11 cellular contexts compared by ENCODE assay signal in genomic region chr2:45849491-45850283, GRCh38.
A peak's percentile ranks its signal among the peaks of the same experiment; 100 is the strongest.
DNase-seq lines count a peak whose midpoint lies in the region; ATAC-seq and TF ChIP-seq lines count a peak whose summit lies in the region.
"Had no signal": no experiment of that assay in that cellular context is flagged by ENCODE, and none has a peak within 500 bp of the region (broad histone marks: within the 10 kb centered on the region; RNA-seq: fewer than 3 reads in every experiment).

No MANE protein-coding gene starts in this region.

- intact Hi-C loops in activated T-helper 2 cell treated with anti-CD3 and anti-CD28 coated beads, Interferon-gamma antibody, Interleukin-2, Interleukin-4, amounts not matched to agents 10 μg/mL and 5 μg/mL and 100 μg/mL, durations not matched to agents 14 hours and 24 hours and 36 hours (cut with micrococcal nuclease), result loop anchor here (1.0 to 10.0 kb wide), 4 partner anchors 10 to 205 kb away; no protein-coding TSS in a partner anchor
- intact Hi-C loops in posterior vena cava (cut with DNase I), result loop anchor here in 1 of 2 donors (2.0 kb wide), 1 partner anchor 61 kb away; no protein-coding TSS in a partner anchor

- H3K9ac ChIP-seq in BLaER1, result no peak overlapping the region
- H3K9ac ChIP-seq: neural progenitor cell had no signal

- peak overlapping the region; percentile 92 for H3K27ac Mint-ChIP-seq in HFFc6
- H3K27ac Mint-ChIP-seq in activated T-helper 2 cell treated with anti-CD3 and anti-CD28 coated beads, Interferon-gamma antibody, Interleukin-2, Interleukin-4, amounts not matched to agents 10 μg/mL and 5 μg/mL and 100 μg/mL, durations not matched to agents 14 hours and 24 hours and 36 hours, result peak overlapping the region; percentile 19
- H3K27ac Mint-ChIP-seq: neural progenitor cell had no signal

- H3K4me1 ChIP-seq in BLaER1, result peaks cover 100% of the 10 kb centered on the region

- peaks cover 31% of the 10 kb centered on the region for H3K36me3 Mint-ChIP-seq in HFFc6 (ENCODE audit: low read depth)
- H3K36me3 Mint-ChIP-seq in activated T-helper 2 cell treated with anti-CD3 and anti-CD28 coated beads, Interferon-gamma antibody, Interleukin-2, Interleukin-4, amounts not matched to agents 10 μg/mL and 5 μg/mL and 100 μg/mL, durations not matched to agents 14 hours and 24 hours and 36 hours (ENCODE audit: low read depth), result peaks cover 46% of the 10 kb centered on the region

- H3K9me3 ChIP-seq in BLaER1, result peaks cover 9% of the 10 kb centered on the region; the same call in 1 of the 2 replicates

- H3K4me3 Mint-ChIP-seq in HFFc6, result peak overlapping the region; percentile 77
- H3K4me3 Mint-ChIP-seq in activated T-helper 2 cell treated with anti-CD3 and anti-CD28 coated beads, Interferon-gamma antibody, Interleukin-2, Interleukin-4, amounts not matched to agents 10 μg/mL and 5 μg/mL and 100 μg/mL, durations not matched to agents 14 hours and 24 hours and 36 hours (ENCODE audit: low read depth), result no peak overlapping the region
- H3K4me3 Mint-ChIP-seq: neural progenitor cell had no signal

- no peak for TF ChIP-seq CTCF in HFFc6 (IDR thresholded peaks at IDR 0.05)

- peak; percentile 83 for DNase-seq in HFFc6
- no peak for DNase-seq in activated T-helper 2 cell treated with anti-CD3 and anti-CD28 coated beads, Interferon-gamma antibody, Interleukin-2, Interleukin-4, amounts not matched to agents 10 μg/mL and 5 μg/mL and 100 μg/mL, durations not matched to agents 14 hours and 24 hours and 36 hours (ENCODE audit: low spot score)
- peak; percentile 70 for DNase-seq in iris pigment epithelial cell (ENCODE audit: low read depth)
- DNase-seq in NCI-H187 (lab: John Stamatoyannopoulos, UW), result no peak
- DNase-seq in posterior vena cava (ENCODE audit: low spot score), result no peak
- no peak for DNase-seq in inferior parietal cortex (ENCODE audit: extremely low spot score)
- DNase-seq: activated CD4-positive, alpha-beta T cell treated with anti-CD3 and anti-CD28 coated beads, Interleukin-2, amount 50 U/mL, for 48 hours; central memory CD4-positive, alpha-beta T cell had no signal

- H3K9me3 Mint-ChIP-seq in HFFc6, result peaks cover 14% of the 10 kb centered on the region
- peaks cover 23% of the 10 kb centered on the region for H3K9me3 Mint-ChIP-seq in activated T-helper 2 cell treated with anti-CD3 and anti-CD28 coated beads, Interferon-gamma antibody, Interleukin-2, Interleukin-4, amounts not matched to agents 10 μg/mL and 5 μg/mL and 100 μg/mL, durations not matched to agents 14 hours and 24 hours and 36 hours
- H3K9me3 Mint-ChIP-seq: neural progenitor cell had no signal

- H4K20me1 ChIP-seq in BLaER1, result peaks cover 5% of the 10 kb centered on the region; the same call in 1 of the 2 replicates

- H3K36me3 ChIP-seq in BLaER1, result peaks cover 89% of the 10 kb centered on the region
- H3K36me3 ChIP-seq: neural progenitor cell had no signal

- H3K27me3 ChIP-seq in BLaER1, result no peaks in the 10 kb centered on the region
- H3K27me3 ChIP-seq: neural progenitor cell had no signal

- H3K27me3 Mint-ChIP-seq in HFFc6 (ENCODE audit: insufficient read depth), result peaks cover 2% of the 10 kb centered on the region; the same call in 1 of the 2 replicates
- H3K27me3 Mint-ChIP-seq in activated T-helper 2 cell treated with anti-CD3 and anti-CD28 coated beads, Interferon-gamma antibody, Interleukin-2, Interleukin-4, amounts not matched to agents 10 μg/mL and 5 μg/mL and 100 μg/mL, durations not matched to agents 14 hours and 24 hours and 36 hours (ENCODE audit: low read depth), result no peaks in the 10 kb centered on the region

- no peak for ATAC-seq in GM18498 (IDR thresholded peaks at IDR 0.05; ENCODE audit: unreplicated experiment)

- H3K27ac ChIP-seq in BLaER1, result peak overlapping the region; percentile 54
- H3K27ac ChIP-seq: neural progenitor cell had no signal

- H3K4me1 Mint-ChIP-seq in HFFc6 (ENCODE audit: low read depth), result peaks cover 60% of the 10 kb centered on the region
- H3K4me1 Mint-ChIP-seq in activated T-helper 2 cell treated with anti-CD3 and anti-CD28 coated beads, Interferon-gamma antibody, Interleukin-2, Interleukin-4, amounts not matched to agents 10 μg/mL and 5 μg/mL and 100 μg/mL, durations not matched to agents 14 hours and 24 hours and 36 hours (ENCODE audit: low read depth), result peaks cover 37% of the 10 kb centered on the region

- H3K4me3 ChIP-seq in BLaER1, result no peak overlapping the region
- H3K4me3 ChIP-seq: neural progenitor cell had no signal

- H3K4me2 ChIP-seq in BLaER1, result peak overlapping the region; percentile 68
- H3K4me2 ChIP-seq: neural progenitor cell had no signal

Comparison
In these comparisons a context has a peak if more than half of its experiments do, and no peak if none do; other contexts are left out.
1. DNase-seq: peak in HFFc6 (single experiment) and iris pigment epithelial cell (single experiment); none in activated T-helper 2 cell treated with anti-CD3 and anti-CD28 coated beads, Interferon-gamma antibody, Interleukin-2, Interleukin-4, amounts not matched to agents 10 μg/mL and 5 μg/mL and 100 μg/mL, durations not matched to agents 14 hours and 24 hours and 36 hours (single experiment), NCI-H187 (0 of 2), posterior vena cava (single experiment) and inferior parietal cortex (single experiment).